14 cellular contexts compared by ENCODE assay signal in genomic region chr10:109992485-109992884, GRCh38. TPM values are rescaled to one million over a fixed set of nuclear protein-coding genes. Genes with fewer than 3 reads are reported as not detected.
A peak's percentile ranks its signal among the peaks of the same experiment; 100 is the strongest.
DNase-seq lines count a peak whose midpoint lies in the region; ATAC-seq, FAIRE-seq and TF ChIP-seq lines count a peak whose summit lies in the region.
"Had no signal": no experiment of that assay in that cellular context is flagged by ENCODE, and none has a peak within 500 bp of the region (broad histone marks: within the 10 kb centered on the region; RNA-seq: fewer than 3 reads in every experiment).

No MANE protein-coding gene starts in this region.

- no peak for TF ChIP-seq EP300 in HepG2 (IDR thresholded peaks at IDR 0.05; ENCODE audit: low read depth in 2 of 2, low read length in 2 of 2)
- TF ChIP-seq EP300 in HepG2 (CRISPR knock-in tag; IDR thresholded peaks at IDR 0.05; ENCODE audit: borderline replicate concordance), result no peak

- no TSS peak for BruUV-seq in HepG2 (replicated peaks; lab: Mats Ljungman, UMichigan)

- WGBS in right lobe of liver (ENCODE audit: insufficient coverage, low coverage, low lambda C conversion rate, missing lambda C conversion rate), result 61% methylated on average over 3 of the region's 3 CpGs
- WGBS in HepG2 (ENCODE audit: low lambda C conversion rate), result 81% methylated on average over 3 of the region's 3 CpGs
- WGBS in mesodermal cell (ENCODE audit: insufficient coverage in 2 of 2), 2 experiments, result 44 to 69% methylated on average over 1 to 3 of the region's 3 CpGs

- H3K9me3 ChIP-seq in right lobe of liver (no peaks in the 10 kb centered on the region), HepG2 (ENCODE audit: low read length) (no peaks in the 10 kb centered on the region), mesodermal cell (ENCODE audit: control insufficient read depth, low read length) (peaks cover 13% of the 10 kb centered on the region)
- no peaks in the 10 kb centered on the region for H3K9me3 ChIP-seq in CD4-positive, alpha-beta T cell (ENCODE audit: control insufficient read depth, low read length)

- TF ChIP-seq POLR2A in right lobe of liver (IDR thresholded peaks at IDR 0.05), result no peak
- TF ChIP-seq POLR2A in HepG2 (IDR thresholded peaks at IDR 0.05; ENCODE audit: insufficient read depth in 1 of 2, low read depth in 2 of 2, low read length in 2 of 2), result no peak

- H3K36me3 Mint-ChIP-seq in CD4-positive, alpha-beta T cell (ENCODE audit: low read depth), result no peaks in the 10 kb centered on the region

- H3K27ac Mint-ChIP-seq in CD4-positive, alpha-beta T cell, result no peak overlapping the region

- no peaks in the 10 kb centered on the region for H4K20me1 ChIP-seq in HepG2 (ENCODE audit: insufficient read depth, low read length)

- H3K27me3 ChIP-seq in right lobe of liver (no peaks in the 10 kb centered on the region), HepG2 (ENCODE audit: control insufficient read depth in 1 of 2, insufficient read depth in 2 of 2, low read length in 2 of 2) (no peaks in the 10 kb centered on the region)
- H3K27me3 ChIP-seq in CD4-positive, alpha-beta T cell (ENCODE audit: control insufficient read depth, insufficient read depth, low read length), result no peaks in the 10 kb centered on the region

- H3K36me3 ChIP-seq in right lobe of liver (no peaks in the 10 kb centered on the region), HepG2 (replicated peaks in 1 of 2; ENCODE audit: control insufficient read depth in 1 of 2, insufficient read depth in 2 of 2, low read length in 2 of 2) (no peaks in the 10 kb centered on the region), mesodermal cell (ENCODE audit: control insufficient read depth, insufficient read depth, low read length) (no peaks in the 10 kb centered on the region)

- no peak overlapping the region for H3K9ac ChIP-seq in HepG2 (ENCODE audit: insufficient read depth, low read depth, low read length)

- in situ Hi-C loops in HepG2 (cut with HindIII; ENCODE audit: extremely low pct_ligation_motif_present, low pct_unique_long_range_greater_than_20kb), result no loop called here

- POLR2A ChIA-PET in HepG2 (lab: Yijun Ruan, JAX), result no interaction called here
- POLR2A ChIA-PET in CD4-positive, alpha-beta T cell (lab: Charles Lee), result interaction anchor here (1.6 kb wide), 1 partner anchor 15 kb away, joined by 3 read pairs; no protein-coding TSS in a partner anchor

- intact Hi-C loops in right lobe of liver (cut with DNase I), result no loop called here
- intact Hi-C loops in HepG2 (cut with micrococcal nuclease; ENCODE audit: unreplicated experiment), result no loop called here
- intact Hi-C loops in CD4-positive, alpha-beta T cell (cut with DNase I, micrococcal nuclease), result no loop called here

- no peak for FAIRE-seq in HepG2 (lab: Jason Lieb, UNC)
- FAIRE-seq: G401.6, TTC549 had no signal

- CTCF ChIA-PET in HepG2 (lab: Yijun Ruan, JAX; ENCODE audit: low intra/inter-chr PET ratio, low total read pairs), result no interaction called here
- CTCF ChIA-PET in CD4-positive, alpha-beta T cell (lab: Charles Lee), result interaction anchor here (1.7 to 2.1 kb wide), 2 partner anchors 10 to 108 kb away, joined by 5 to 11 read pairs; no protein-coding TSS in a partner anchor

- DNase-seq in right lobe of liver (no peak), HepG2 (ENCODE audit: low spot score) (no peak), dermis microvascular lymphatic vessel endothelial cell (ENCODE audit: low read depth in 2 of 2) (peak; percentile 27 to 29), GM19238 (ENCODE audit: insufficient read length, low spot score) (no peak), NAMALWA (ENCODE audit: low spot score) (no peak), cerebellar nuclear complex (lab: John Stamatoyannopoulos, UW) (no peak)
- DNase-seq in CD4-positive, alpha-beta T cell, result no peak
- DNase-seq: activated CD4-positive, alpha-beta T cell treated with anti-CD3 and anti-CD28 coated beads, Interleukin-2, amount 50 U/mL, for 48 hours; NCI-H1048; SIG-M5; stimulated activated CD4-positive, alpha-beta T cell treated with anti-CD3 and anti-CD28 coated beads, Interleukin-15, amount 100 ng/mL, for 24 hours had no signal

- TF ChIP-seq RAD21 in HepG2 (CRISPR knock-in tag; IDR thresholded peaks at IDR 0.05), result no peak

- no peaks in the 10 kb centered on the region for H3K27me3 Mint-ChIP-seq in CD4-positive, alpha-beta T cell

- no peak overlapping the region for H3K4me3 Mint-ChIP-seq in CD4-positive, alpha-beta T cell

- no peak overlapping the region for H2AFZ ChIP-seq in HepG2 (ENCODE audit: low read length)

- H3K79me2 ChIP-seq in HepG2 (ENCODE audit: insufficient read depth, low read length), result no peaks in the 10 kb centered on the region

- peaks cover 16% of the 10 kb centered on the region for H3K4me1 Mint-ChIP-seq in CD4-positive, alpha-beta T cell (ENCODE audit: low read depth)

- H3K27ac ChIP-seq in right lobe of liver (no peak overlapping the region), HepG2 (ENCODE audit: extremely low read length, insufficient read depth, low read length) (no peak overlapping the region), mesodermal cell (ENCODE audit: low read depth, low read length, severe bottlenecking) (peak overlapping the region; percentile 85)
- H3K27ac ChIP-seq in CD4-positive, alpha-beta T cell (ENCODE audit: low read depth, low read length), result no peak overlapping the region

- H3K9me3 Mint-ChIP-seq in CD4-positive, alpha-beta T cell, result no peaks in the 10 kb centered on the region

- ATAC-seq in right lobe of liver (peak in 3 of 4 donors; percentile 39 to 63 (median 60)), HepG2 (no peak)
- no peak for ATAC-seq in CD4-positive, alpha-beta T cell (ENCODE audit: poor library complexity)

- H3K4me1 ChIP-seq in right lobe of liver (peaks cover 0 to 3% (median 0%) of the 10 kb centered on the region in 4 donors), HepG2 (ENCODE audit: insufficient read depth, low read length) (peaks cover 48% of the 10 kb centered on the region), mesodermal cell (ENCODE audit: control insufficient read depth, insufficient read depth, low read length, poor library complexity, severe bottlenecking) (peaks cover 3% of the 10 kb centered on the region)

- TF ChIP-seq CTCF in right lobe of liver (IDR thresholded peaks at IDR 0.05) (no peak), HepG2 (CRISPR knock-in tag; IDR thresholded peaks at IDR 0.05) (no peak)
- no peak for TF ChIP-seq CTCF in CD4-positive, alpha-beta T cell (IDR thresholded peaks at IDR 0.05)

- no peak overlapping the region for H3K4me2 ChIP-seq in HepG2 (ENCODE audit: low read depth, low read length)

- H3K4me3 ChIP-seq in right lobe of liver, result no peak overlapping the region
- no peak overlapping the region for H3K4me3 ChIP-seq in HepG2 (replicated peaks in 1 of 3; ENCODE audit: insufficient read depth in 1 of 3, low read depth in 2 of 3, low read length in 3 of 3)
- H3K4me3 ChIP-seq in mesodermal cell (ENCODE audit: extremely low read depth, insufficient read depth, low read length, poor library complexity, severe bottlenecking), result no peak overlapping the region

TF ChIP-seq in HepG2, 621 proteins besides CTCF, POLR2A, EP300 and RAD21 (continues in another document):
- TF ChIP-seq, protein P1, sequence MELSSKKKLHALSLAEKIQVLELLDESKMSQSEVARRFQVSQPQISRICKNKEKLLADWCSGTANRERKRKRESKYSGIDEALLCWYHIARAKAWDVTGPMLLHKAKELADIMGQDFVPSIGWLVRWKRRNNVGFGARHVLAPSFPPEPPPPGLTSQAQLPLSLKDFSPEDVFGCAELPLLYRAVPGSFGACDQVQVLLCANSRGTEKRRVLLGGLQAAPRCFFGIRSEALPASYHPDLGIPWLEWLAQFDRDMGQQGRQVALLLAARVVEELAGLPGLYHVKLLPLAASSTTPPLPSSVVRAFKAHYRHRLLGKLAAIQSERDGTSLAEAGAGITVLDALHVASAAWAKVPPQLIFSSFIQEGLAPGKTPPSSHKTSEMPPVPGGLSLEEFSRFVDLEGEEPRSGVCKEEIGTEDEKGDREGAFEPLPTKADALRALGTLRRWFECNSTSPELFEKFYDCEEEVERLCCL (CRISPR knock-in tag; IDR thresholded peaks at IDR 0.05; ENCODE audit: borderline replicate concordance), result no peak
- TF ChIP-seq RXRB (CRISPR knock-in tag; IDR thresholded peaks at IDR 0.05; ENCODE audit: borderline replicate concordance) (no peak), ZNF160 (CRISPR knock-in tag; IDR thresholded peaks at IDR 0.05) (no peak)

RNA-seq across cellular contexts. Expression of gene ADD3, which starts 15.3 kb away (rescaled TPM):
- total RNA-seq in right lobe of liver (10 to 100 TPM; 11.7 to 71.3 (median 16.2) TPM), HepG2 (2016; rRNA removed; fragmentation: Illumina TruSeq; extraction: Trizol) (57.5 and 70.2 TPM in 2 replicates), dermis microvascular lymphatic vessel endothelial cell (292 and 439 TPM in 2 replicates)
- total RNA-seq in HepG2 (2016; cell fraction: cytosol; rRNA removed; fragmentation: Illumina TruSeq; extraction: Trizol; ENCODE audit: low read depth), result 23.9 and 30.3 TPM in 2 replicates
- 57.4 and 65.2 TPM in 2 replicates for total RNA-seq in HepG2 (2016; cell fraction: insoluble cytoplasmic fraction; rRNA removed; fragmentation: Illumina TruSeq; extraction: Trizol)
- total RNA-seq in HepG2 (2016; cell fraction: membrane; rRNA removed; fragmentation: Illumina TruSeq; extraction: Trizol), result 25.0 and 26.6 TPM in 2 replicates
- total RNA-seq in HepG2 (2016; cell fraction: nucleus; rRNA removed; fragmentation: Illumina TruSeq; extraction: Trizol), result 41.3 and 58.5 TPM in 2 replicates
- 40.0 and 44.7 TPM in 2 replicates for polyA plus RNA-seq in HepG2 (2011; rRNA removed)
- polyA plus RNA-seq in HepG2 (2011; cell fraction: cytosol; rRNA removed), result 33.8 and 59.5 TPM in 2 replicates
- polyA plus RNA-seq in HepG2 (2011; cell fraction: nucleus; rRNA removed), result 62.7 and 102 TPM in 2 replicates
- 29.2 and 48.3 TPM in 2 replicates for polyA plus RNA-seq in HepG2 (2012)
- 1.4 and 1.6 TPM in 2 replicates for polyA plus RNA-seq in HepG2 (2016; cell fraction: cytosol; fragmentation: Illumina TruSeq; extraction: Trizol; ENCODE audit: low read depth)
- 44.7 and 44.8 TPM in 2 replicates for polyA plus RNA-seq in HepG2 (2016; cell fraction: insoluble cytoplasmic fraction; fragmentation: Illumina TruSeq; extraction: Trizol; ENCODE audit: low read depth)
- 5.5 and 6.0 TPM in 2 replicates for polyA plus RNA-seq in HepG2 (2016; cell fraction: membrane; fragmentation: Illumina TruSeq; extraction: Trizol; ENCODE audit: low read depth)
- polyA plus RNA-seq in HepG2 (2016; cell fraction: nucleus; fragmentation: Illumina TruSeq; extraction: Trizol; ENCODE audit: insufficient read depth, low read depth), result 53.5 and 57.5 TPM in 2 replicates
- polyA minus RNA-seq in HepG2 (2011; rRNA and poly(A)+ RNA removed; ENCODE audit: low replicate concordance), result 41.0 and 60.2 TPM in 2 replicates
- polyA minus RNA-seq in HepG2 (2011; cell fraction: cytosol; rRNA and poly(A)+ RNA removed), result 34.7 and 44.4 TPM in 2 replicates
- 91.9 and 114 TPM in 2 replicates for polyA minus RNA-seq in HepG2 (2011; cell fraction: nucleus; rRNA and poly(A)+ RNA removed)
- polyA plus RNA-seq in mesodermal cell (2013, experiment 1 of 2), result 124 TPM
- polyA plus RNA-seq in mesodermal cell (2013, experiment 2 of 2), result 155 TPM
- 100 to 1,000 TPM; 273 to 302 TPM for total RNA-seq in CD4-positive, alpha-beta T cell

Comparison
In these comparisons a context has a peak if more than half of its experiments do, and no peak if none do; other contexts are left out.
1. ATAC-seq: peak in right lobe of liver (3 of 4); none in HepG2 (single experiment) and CD4-positive, alpha-beta T cell (single experiment).
2. DNase-seq: peak in dermis microvascular lymphatic vessel endothelial cell (2 of 2); none in right lobe of liver (0 of 3), HepG2 (single experiment), GM19238 (single experiment), NAMALWA (single experiment), cerebellar nuclear complex (0 of 2) and CD4-positive, alpha-beta T cell (0 of 10).